Comparison of ENCODE assay signal across 28 cellular contexts in genomic region chr20:51358032-51358724, GRCh38.
"Had no signal": no experiment of that assay in that cellular context is flagged by ENCODE, and none has a peak within 500 bp of the region (broad histone marks: within the 10 kb centered on the region; RNA-seq: fewer than 3 reads in every experiment).

No MANE protein-coding gene starts in this region.

- H3K36me3 ChIP-seq: ascending aorta, cardiac muscle cell, MG63, SJCRH30 had no signal

- H3K9me3 ChIP-seq: ascending aorta, MG63, SJCRH30 had no signal

- H3K27me3 ChIP-seq: ascending aorta, cardiac muscle cell, MG63, SJCRH30 had no signal

- H3K27ac ChIP-seq: ascending aorta, cardiac muscle cell, SJCRH30, SK-N-MC had no signal

- DNase-seq: activated CD4-positive, alpha-beta T cell treated with anti-CD3 and anti-CD28 coated beads, Interleukin-2, amount 10 ng/mL, durations not matched to agents 24 days and 14 days; activated CD4-positive, alpha-beta T cell treated with anti-CD3 and anti-CD28 coated beads, Interleukin-2, amount 50 U/mL, for 4 hours; activated CD8-positive, alpha-beta T cell treated with anti-CD3 and anti-CD28 coated beads for 36 hours; activated gamma-delta T cell; activated naive CD4-positive, alpha-beta T cell treated with Interleukin-2 at 50 U/mL for 16 hours; activated naive CD8-positive, alpha-beta T cell treated with anti-CD3 and anti-CD28 coated beads, Interleukin-2, amount 10 ng/mL, durations not matched to agents 7 days and 5 days; activated T-cell treated with anti-CD3 and anti-CD28 coated beads, Interleukin-2, amount 50 U/mL, for 1 hour; activated T-cell treated with anti-CD3 and anti-CD28 coated beads, Interleukin-2, amount 50 U/mL, for 72 hours; amygdala; Kasumi-1; MG63; NCI-H1048; NCI-H1105 treated with DMSO at 0.1 percent for 48 hours; NCI-H1436 treated with DMSO at 0.1 percent for 48 hours; NCI-H1694 treated with DMSO at 0.1 percent for 48 hours; NCI-H2029 treated with DMSO at 0.1 percent for 48 hours; NCI-H2107; NCI-H2171; NCI-H510A; NCI-H526; NCI-H748 treated with DMSO at 0.1 percent for 48 hours; SHP77; SJCRH30 had no signal

- H3K4me3 ChIP-seq: ascending aorta, cardiac muscle cell, MG63, SJCRH30, SK-N-MC had no signal

- ATAC-seq: activated CD8-positive, alpha-beta T cell treated with anti-CD3 and anti-CD28 coated beads for 36 hours; activated T-cell treated with anti-CD3 and anti-CD28 coated beads, Interleukin-2, amount 50 U/mL, for 72 hours; activated T-helper 17 cell treated with anti-CD3 and anti-CD28 coated beads, Interleukin-2, amount 50 U/mL, for 72 hours; Panc1 had no signal
